8 cellular contexts compared by ENCODE assay signal in genomic region chr4:83231620-83232056, GRCh38. TPM values are rescaled to one million over a fixed set of nuclear protein-coding genes. Genes with fewer than 3 reads are reported as not detected.
A peak's percentile ranks its signal among the peaks of the same experiment; 100 is the strongest.
DNase-seq lines count a peak whose midpoint lies in the region; ATAC-seq lines count a peak whose summit lies in the region.

No MANE protein-coding gene starts in this region.

- H3K9ac ChIP-seq in BLaER1 = no peak overlapping the region

- 0 out of 2 replicates have a peak, but pooled peaks cover 9% of the 10 kb centered on the region for H3K36me3 ChIP-seq in BLaER1

- peak overlapping the region; percentile 65 for H3K27ac Mint-ChIP-seq in activated CD8-positive, alpha-beta T cell treated with anti-CD3 and anti-CD28 coated beads, Interleukin-2, amount 10 ng/mL, durations not matched to agents 7 days and 5 days

- no peak overlapping the region for H3K27ac ChIP-seq in BLaER1

- peak overlapping the region; percentile 24 for H3K4me3 Mint-ChIP-seq in activated CD8-positive, alpha-beta T cell treated with anti-CD3 and anti-CD28 coated beads, Interleukin-2, amount 10 ng/mL, durations not matched to agents 7 days and 5 days

- peaks cover 4% of the 10 kb centered on the region; the same call in 1 of the 2 replicates for H3K9me3 ChIP-seq in BLaER1

- peaks cover 5% of the 10 kb centered on the region for H3K4me1 ChIP-seq in BLaER1

- no peaks in the 10 kb centered on the region for H3K9me3 Mint-ChIP-seq in activated CD8-positive, alpha-beta T cell treated with anti-CD3 and anti-CD28 coated beads, Interleukin-2, amount 10 ng/mL, durations not matched to agents 7 days and 5 days (ENCODE audit: insufficient read depth)

- H3K27me3 Mint-ChIP-seq in activated CD8-positive, alpha-beta T cell treated with anti-CD3 and anti-CD28 coated beads, Interleukin-2, amount 10 ng/mL, durations not matched to agents 7 days and 5 days (ENCODE audit: low read depth) = no peaks in the 10 kb centered on the region

- 0 out of 2 replicates have a peak overlapping the region, but pooled peaks have one; percentile 8 for H3K4me2 ChIP-seq in BLaER1

- CTCF ChIA-PET in activated CD8-positive, alpha-beta T cell treated with anti-CD3 and anti-CD28 coated beads, Interleukin-2, amount 10 ng/mL, durations not matched to agents 7 days and 5 days (lab: Charles Lee) = interaction anchor here (0.9 kb wide), 1 partner anchor 14 kb away, joined by 3 read pairs; no protein-coding TSS in a partner anchor

- no peak overlapping the region for H3K4me3 ChIP-seq in BLaER1

- peaks cover 66% of the 10 kb centered on the region for H3K4me1 Mint-ChIP-seq in activated CD8-positive, alpha-beta T cell treated with anti-CD3 and anti-CD28 coated beads, Interleukin-2, amount 10 ng/mL, durations not matched to agents 7 days and 5 days (ENCODE audit: low read depth)

- ATAC-seq in GM19351 (IDR thresholded peaks at IDR 0.05; ENCODE audit: unreplicated experiment) (peak; percentile 75), HG03354 (IDR thresholded peaks at IDR 0.05; ENCODE audit: poor library complexity, severe bottlenecking, unreplicated experiment) (peak; percentile 69)
- peak; percentile 84 for ATAC-seq in activated CD8-positive, alpha-beta T cell treated with anti-CD3 and anti-CD28 coated beads, Interleukin-2, amount 10 ng/mL, durations not matched to agents 7 days and 5 days
- ATAC-seq in stimulated activated naive CD8-positive, alpha-beta T cell treated with anti-CD3 and anti-CD28 coated beads, Interleukin-15, Interleukin-2, amounts not matched to agents 100 U/mL and 50 U/mL, for 24 hours = peak; percentile 88

- peak; percentile 75 for DNase-seq in activated CD8-positive, alpha-beta T cell treated with anti-CD3 and anti-CD28 coated beads, Interleukin-2, amount 10 ng/mL, durations not matched to agents 7 days and 5 days
- peak; percentile 34 for DNase-seq in stimulated activated naive CD8-positive, alpha-beta T cell treated with anti-CD3 and anti-CD28 coated beads, Interleukin-15, Interleukin-2, amounts not matched to agents 100 U/mL and 50 U/mL, for 24 hours
- DNase-seq in ureter (ENCODE audit: low spot score) = no peak
- DNase-seq in iPS-NIHi11 (ENCODE audit: low spot score) = no peak
- DNase-seq in SHP77 (lab: John Stamatoyannopoulos, UW) = no peak

- no peaks in the 10 kb centered on the region for H4K20me1 ChIP-seq in BLaER1

- H3K36me3 Mint-ChIP-seq in activated CD8-positive, alpha-beta T cell treated with anti-CD3 and anti-CD28 coated beads, Interleukin-2, amount 10 ng/mL, durations not matched to agents 7 days and 5 days (ENCODE audit: low read depth) = peaks cover 45% of the 10 kb centered on the region

- POLR2A ChIA-PET in activated CD8-positive, alpha-beta T cell treated with anti-CD3 and anti-CD28 coated beads, Interleukin-2, amount 10 ng/mL, durations not matched to agents 7 days and 5 days (lab: Charles Lee) = interaction anchor here (1.1 kb wide), 1 partner anchor 14 kb away, joined by 5 read pairs; no protein-coding TSS in a partner anchor

- H3K27me3 ChIP-seq in BLaER1 = no peaks in the 10 kb centered on the region

RNA-seq across cellular contexts. Expression of gene COQ2, which starts 53.0 kb away (rescaled TPM):
- 10 to 100 TPM; 21.3 to 21.9 TPM for total RNA-seq in activated CD8-positive, alpha-beta T cell treated with anti-CD3 and anti-CD28 coated beads, Interleukin-2, amount 10 ng/mL, durations not matched to agents 7 days and 5 days
- 14.5 TPM for total RNA-seq in ureter

Comparison
In these comparisons a context has a peak if more than half of its experiments do, and no peak if none do; other contexts are left out.
1. DNase-seq: peak in activated CD8-positive, alpha-beta T cell treated with anti-CD3 and anti-CD28 coated beads, Interleukin-2, amount 10 ng/mL, durations not matched to agents 7 days and 5 days (single experiment) and stimulated activated naive CD8-positive, alpha-beta T cell treated with anti-CD3 and anti-CD28 coated beads, Interleukin-15, Interleukin-2, amounts not matched to agents 100 U/mL and 50 U/mL, for 24 hours (single experiment); none in ureter (single experiment), iPS-NIHi11 (single experiment) and SHP77 (0 of 2).
2. Peak in every context shown above with its lines, with median percentiles within 50 percentile points of each other: ATAC-seq.